In genomic region chr2:154375625-154376020, GRCh38 we compare ENCODE assay signal across 8 cellular contexts.
DNase-seq lines count a peak whose midpoint lies in the region; ATAC-seq and TF ChIP-seq lines count a peak whose summit lies in the region.

No MANE protein-coding gene starts in this region.

- H3K27ac ChIP-seq in 22Rv1, result no peak overlapping the region

- no peaks in the 10 kb centered on the region for H3K36me3 ChIP-seq in H7 (replicated peaks; ENCODE audit: control insufficient read depth, insufficient read depth, low read length)

- no peak overlapping the region for H3K4me3 ChIP-seq in H7 (ENCODE audit: insufficient read depth, low read depth, low read length)

- TF ChIP-seq CTCF in 22Rv1 (IDR thresholded peaks at IDR 0.05), result peak; percentile 44

- peak; percentile 2 for DNase-seq in H7
- DNase-seq in NCI-H524 treated with DMSO at 0.1 percent for 48 hours (lab: John Stamatoyannopoulos, UW), result peak; percentile 28
- peak; percentile 91 for DNase-seq in cerebellar cortex (ENCODE audit: low spot score)
- DNase-seq in middle frontal gyrus (ENCODE audit: extremely low spot score, low spot score), result peak; percentile 71
- DNase-seq in activated T-cell treated with anti-CD3 and anti-CD28 coated beads, Interleukin-2, amount 50 U/mL, for 1 hour, result no peak

- no peak for ATAC-seq in GM21619 (IDR thresholded peaks at IDR 0.05; ENCODE audit: unreplicated experiment)
- no peak for ATAC-seq in GM21737 (IDR thresholded peaks at IDR 0.05; ENCODE audit: unreplicated experiment)

- H3K27me3 ChIP-seq in H7 (ENCODE audit: control insufficient read depth, insufficient read depth, low read length), result no peaks in the 10 kb centered on the region
